Comparison of ENCODE assay signal across 12 cellular contexts in genomic region chr10:13865758-13866491, GRCh38.
DNase-seq lines count a peak whose midpoint lies in the region; FAIRE-seq and TF ChIP-seq lines count a peak whose summit lies in the region.
"Had no signal": no experiment of that assay in that cellular context is flagged by ENCODE, and none has a peak within 500 bp of the region (broad histone marks: within the 10 kb centered on the region; RNA-seq: fewer than 3 reads in every experiment).

No MANE protein-coding gene starts in this region.

- H2AFZ ChIP-seq in ACC112 (ENCODE audit: low read length, unreplicated experiment) (no peak overlapping the region), keratinocyte (ENCODE audit: control insufficient read depth, low read length) (peak overlapping the region; percentile 38)

- H4K20me1 ChIP-seq in keratinocyte (ENCODE audit: control insufficient read depth, extremely low read depth, insufficient read depth, low read length): no peaks in the 10 kb centered on the region

- no peak overlapping the region for H3K4me3 Mint-ChIP-seq in CD4-positive, alpha-beta memory T cell
- H3K4me3 Mint-ChIP-seq: effector memory CD8-positive, alpha-beta T cell had no signal

- H3K9me3 Mint-ChIP-seq in CD4-positive, alpha-beta memory T cell: no peaks in the 10 kb centered on the region
- H3K9me3 Mint-ChIP-seq: effector memory CD8-positive, alpha-beta T cell had no signal

- peaks cover 26% of the 10 kb centered on the region for H3K4me1 ChIP-seq in ACC112 (ENCODE audit: control insufficient read depth, insufficient read depth, low read length, unreplicated experiment)
- peaks cover 23% of the 10 kb centered on the region for H3K4me1 ChIP-seq in HUES6 (ENCODE audit: control insufficient read depth, insufficient read depth, low read length)
- H3K4me1 ChIP-seq in keratinocyte (ENCODE audit: control insufficient read depth, extremely low read depth, insufficient read depth, low read length): peaks cover 16% of the 10 kb centered on the region
- H3K4me1 ChIP-seq in CD4-positive, alpha-beta memory T cell (ENCODE audit: insufficient read depth, low read length): no peaks in the 10 kb centered on the region

- H3K27me3 ChIP-seq in ACC112 (ENCODE audit: insufficient read depth, low read length) (no peaks in the 10 kb centered on the region), HUES6 (ENCODE audit: control insufficient read depth, insufficient read depth, low read length) (no peaks in the 10 kb centered on the region), keratinocyte (ENCODE audit: control insufficient read depth, extremely low read depth, insufficient read depth, low read length) (no peaks in the 10 kb centered on the region)
- H3K27me3 ChIP-seq in CD4-positive, alpha-beta memory T cell (ENCODE audit: insufficient read depth, low read length): no peaks in the 10 kb centered on the region

- FAIRE-seq in keratinocyte (lab: Jason Lieb, UNC): peak; percentile 71
- FAIRE-seq: TTC549 had no signal

- H3K79me2 ChIP-seq in ACC112 (ENCODE audit: control insufficient read depth, insufficient read depth, low read length, unreplicated experiment): peaks cover 52% of the 10 kb centered on the region
- peaks cover 29% of the 10 kb centered on the region for H3K79me2 ChIP-seq in keratinocyte (ENCODE audit: control insufficient read depth, insufficient read depth, low read length)

- dilution Hi-C loops in keratinocyte (cut with MboI; ENCODE audit: extremely low pct_ligation_motif_present, low sequenced_read_pairs): no loop called here

- H3K36me3 Mint-ChIP-seq in CD4-positive, alpha-beta memory T cell: no peaks in the 10 kb centered on the region

- peak overlapping the region in 2 of 7 donors; percentile 4 to 72 for H3K27ac Mint-ChIP-seq in CD4-positive, alpha-beta memory T cell

- H3K27ac ChIP-seq in ACC112 (ENCODE audit: low read depth, low read length) (peak overlapping the region; percentile 79), HUES6 (ENCODE audit: low read depth, low read length) (peak overlapping the region; percentile 29), keratinocyte (ENCODE audit: control insufficient read depth, insufficient read depth, low read length) (peak overlapping the region; percentile 29)
- no peak overlapping the region for H3K27ac ChIP-seq in CD4-positive, alpha-beta memory T cell (ENCODE audit: low read depth, low read length)

- DNase-seq in choroid plexus epithelial cell (ENCODE audit: low read depth): peak; percentile 69
- peak; percentile 21 for DNase-seq in keratinocyte (ENCODE audit: low read depth, low spot score)
- no peak for DNase-seq in T-helper 9 cell
- DNase-seq in stimulated activated CD4-positive, alpha-beta T cell treated with anti-CD3 and anti-CD28 coated beads, Interleukin-2, amount 100 ng/mL, for 48 hours: no peak
- DNase-seq in NCI-H2029 (lab: John Stamatoyannopoulos, UW): no peak
- no peak for DNase-seq in CD4-positive, alpha-beta memory T cell
- DNase-seq: effector memory CD8-positive, alpha-beta T cell; GOT3; NCI-H446 had no signal

- peak overlapping the region; percentile 58 for H3K4me2 ChIP-seq in keratinocyte (ENCODE audit: control insufficient read depth, extremely low read depth, insufficient read depth, low read depth, low read length)

- no peaks in the 10 kb centered on the region for H3K9me1 ChIP-seq in keratinocyte (ENCODE audit: control insufficient read depth, extremely low read depth, insufficient read depth, low read length)

- H3K4me1 Mint-ChIP-seq in CD4-positive, alpha-beta memory T cell: peaks cover 0 to 1% (median under 1%) of the 10 kb centered on the region in 4 donors

- intact Hi-C loops in CD4-positive, alpha-beta memory T cell (cut with micrococcal nuclease): no loop called here

- CTCF ChIA-PET in CD4-positive, alpha-beta memory T cell (lab: Charles Lee; ENCODE audit: partially characterized antibody): no interaction called here

- H3K9ac ChIP-seq in HUES6 (ENCODE audit: low read length) (peak overlapping the region; percentile 42), keratinocyte (ENCODE audit: control insufficient read depth, extremely low read depth, insufficient read depth, low read length) (no peak overlapping the region)

- H3K9me3 ChIP-seq in HUES6 (ENCODE audit: control insufficient read depth, insufficient read depth, low read depth, low read length) (no peaks in the 10 kb centered on the region), keratinocyte (ENCODE audit: control insufficient read depth, low read depth, low read length) (no peaks in the 10 kb centered on the region)
- no peaks in the 10 kb centered on the region for H3K9me3 ChIP-seq in CD4-positive, alpha-beta memory T cell (ENCODE audit: control insufficient read depth in 1 of 2, low read length in 2 of 2)

- H3K36me3 ChIP-seq in ACC112 (ENCODE audit: insufficient read depth, low read length): no peaks in the 10 kb centered on the region; the same call in 1 of the 2 replicates
- H3K36me3 ChIP-seq in HUES6 (ENCODE audit: control insufficient read depth, insufficient read depth, low read length): no peaks in the 10 kb centered on the region
- no peaks in the 10 kb centered on the region for H3K36me3 ChIP-seq in keratinocyte (ENCODE audit: control insufficient read depth in 2 of 2, extremely low read depth in 1 of 2, insufficient read depth in 2 of 2, low read length in 2 of 2)
- no peaks in the 10 kb centered on the region for H3K36me3 ChIP-seq in CD4-positive, alpha-beta memory T cell (ENCODE audit: insufficient read depth, low read length)

- peak overlapping the region; percentile 32 for H3K4me3 ChIP-seq in ACC112 (ENCODE audit: low read depth, low read length)
- peak overlapping the region; percentile 16; the same call in 1 of the 2 replicates for H3K4me3 ChIP-seq in HUES6 (ENCODE audit: low read depth, low read length)
- no peak overlapping the region for H3K4me3 ChIP-seq in choroid plexus epithelial cell (ENCODE audit: low read depth, low read length)
- H3K4me3 ChIP-seq in keratinocyte (ENCODE audit: control insufficient read depth in 2 of 3, extremely low read depth in 1 of 3, insufficient read depth in 2 of 3, low read depth in 1 of 3, low read length in 3 of 3): peak overlapping the region in 1 of 3 experiments; percentile 11
- H3K4me3 ChIP-seq in CD4-positive, alpha-beta memory T cell (ENCODE audit: low read length in 2 of 2): no peak overlapping the region

- peaks cover under 1 to 1% of the 10 kb centered on the region in 2 donors for H3K27me3 Mint-ChIP-seq in CD4-positive, alpha-beta memory T cell

- TF ChIP-seq CTCF in choroid plexus epithelial cell (conservative IDR thresholded peaks at IDR 0.05; ENCODE audit: low read depth, low read length) (no peak), keratinocyte (optimal IDR thresholded peaks at IDR 0.05 in 1 of 3, IDR thresholded peaks at IDR 0.05 in 1 of 3, conservative IDR thresholded peaks at IDR 0.05 in 1 of 3; ENCODE audit: extremely low read depth in 1 of 3, insufficient read depth in 2 of 3, low read length in 3 of 3) (no peak)

- POLR2A ChIA-PET in CD4-positive, alpha-beta memory T cell (lab: Charles Lee; ENCODE audit: partially characterized antibody): no interaction called here

Comparison
In these comparisons a context has a peak if more than half of its experiments do, and no peak if none do; other contexts are left out.
1. H3K4me3 ChIP-seq: peak in ACC112 (single experiment) and HUES6 (single experiment); none in choroid plexus epithelial cell (single experiment) and CD4-positive, alpha-beta memory T cell (0 of 2).
2. DNase-seq: peak in choroid plexus epithelial cell (single experiment) and keratinocyte (single experiment); none in T-helper 9 cell (single experiment), stimulated activated CD4-positive, alpha-beta T cell treated with anti-CD3 and anti-CD28 coated beads, Interleukin-2, amount 100 ng/mL, for 48 hours (0 of 2), NCI-H2029 (single experiment) and CD4-positive, alpha-beta memory T cell (0 of 5).